Comparison of ENCODE assay signal across 10 cellular contexts in genomic region chr14:68774771-68775613, GRCh38. TPM values are rescaled to one million over a fixed set of nuclear protein-coding genes. Genes with fewer than 3 reads are reported as not detected.
A peak's percentile ranks its signal among the peaks of the same experiment; 100 is the strongest.
DNase-seq lines count a peak whose midpoint lies in the region; ATAC-seq and TF ChIP-seq lines count a peak whose summit lies in the region.
"Had no signal": no experiment of that assay in that cellular context is flagged by ENCODE, and none has a peak within 500 bp of the region (broad histone marks: within the 10 kb centered on the region; RNA-seq: fewer than 3 reads in every experiment).

No MANE protein-coding gene starts in this region.

- H3K27me3 ChIP-seq in BJ (ENCODE audit: control insufficient read depth, insufficient read depth, low read length): no peaks in the 10 kb centered on the region
- H3K27me3 ChIP-seq in MG63: no peaks in the 10 kb centered on the region
- no peaks in the 10 kb centered on the region for H3K27me3 ChIP-seq in osteoblast (ENCODE audit: insufficient read depth, low read length)

- CTCF ChIA-PET in BJ (lab: Yijun Ruan, JAX): interaction anchor here (0.7 to 2.0 kb wide), 3 partner anchors 12 to 61 kb away, joined by 3 to 8 read pairs (median 4); no protein-coding TSS in a partner anchor

- POLR2A ChIA-PET in BJ (lab: Charles Lee): interaction anchor here (0.6 kb wide), 1 partner anchor 12 kb away, joined by 4 read pairs; no protein-coding TSS in a partner anchor

- H3K4me3 ChIP-seq in BJ (ENCODE audit: low read depth, low read length) (no peak overlapping the region), MG63 (no peak overlapping the region), coronary artery (no peak overlapping the region), osteoblast (ENCODE audit: insufficient read depth, low read length) (no peak overlapping the region)

- no peak for TF ChIP-seq CTCF in BJ (IDR thresholded peaks at IDR 0.05; ENCODE audit: insufficient read depth, low read depth, low read length)
- TF ChIP-seq CTCF in coronary artery (IDR thresholded peaks at IDR 0.05): no peak
- TF ChIP-seq CTCF in osteoblast (IDR thresholded peaks at IDR 0.05; ENCODE audit: extremely low read depth, low read depth, low read length): no peak

- DNase-seq in BJ (ENCODE audit: low read depth) (peak; percentile 94), MG63 (peak; percentile 59), coronary artery (ENCODE audit: low spot score) (peak; percentile 68), osteoblast (ENCODE audit: insufficient read length, low spot score, missing footprints) (peak; percentile 72), NCI-H2029 treated with DMSO at 0.1 percent for 48 hours (lab: John Stamatoyannopoulos, UW) (no peak), DMS153 (lab: John Stamatoyannopoulos, UW) (no peak), GF-D8 (lab: John Stamatoyannopoulos, UW) (no peak)
- DNase-seq: DMS79 treated with DMSO at 0.1 percent for 48 hours, NCI-H526 had no signal

- H3K36me3 ChIP-seq in BJ (ENCODE audit: control insufficient read depth, insufficient read depth, low read length) (no peaks in the 10 kb centered on the region), MG63 (no peaks in the 10 kb centered on the region), osteoblast (ENCODE audit: insufficient read depth, low read length) (no peaks in the 10 kb centered on the region)

- ATAC-seq in GM18868 (IDR thresholded peaks at IDR 0.05; ENCODE audit: unreplicated experiment): no peak

- H3K4me2 ChIP-seq in osteoblast (ENCODE audit: insufficient read depth, low read length): no peak overlapping the region

- H3K9me3 ChIP-seq in MG63 (peaks cover 2% of the 10 kb centered on the region; the same call in 1 of the 2 replicates), osteoblast (ENCODE audit: low read depth, low read length) (peaks cover 5% of the 10 kb centered on the region)

- H2AFZ ChIP-seq in osteoblast (ENCODE audit: low read length): no peak overlapping the region

- no peaks in the 10 kb centered on the region for H4K20me1 ChIP-seq in osteoblast (ENCODE audit: insufficient read depth, low read length)

- H3K27ac ChIP-seq in coronary artery: peak overlapping the region; percentile 2 to 67
- H3K27ac ChIP-seq in osteoblast (ENCODE audit: low read depth, low read length): peak overlapping the region; percentile 16

- no peaks in the 10 kb centered on the region for H3K79me2 ChIP-seq in osteoblast (ENCODE audit: insufficient read depth, low read length)

- peaks cover 16% of the 10 kb centered on the region for H3K4me1 ChIP-seq in osteoblast (ENCODE audit: insufficient read depth, low read length)

RNA-seq across cellular contexts. Expression of gene ZFP36L1, which starts 17.9 kb away (rescaled TPM):
- polyA plus RNA-seq in BJ (2011; rRNA removed): 49.2 and 52.7 TPM in 2 replicates
- polyA minus RNA-seq in BJ (2011; rRNA and poly(A)+ RNA removed): 40.0 and 55.9 TPM in 2 replicates
- total RNA-seq in MG63 (2014; rRNA removed; shearing (Covaris generic); ENCODE audit: low replicate concordance): 9.3 and 30.2 TPM in 2 replicates
- 46.7 and 47.1 TPM in 2 replicates for total RNA-seq in osteoblast

Comparison
In these comparisons a context has a peak if more than half of its experiments do, and no peak if none do; other contexts are left out.
1. DNase-seq: peak in BJ (single experiment), MG63 (single experiment), coronary artery (single experiment) and osteoblast (single experiment); none in NCI-H2029 treated with DMSO at 0.1 percent for 48 hours (single experiment), DMS153 (single experiment) and GF-D8 (single experiment).